In the genomic region with DNA sequence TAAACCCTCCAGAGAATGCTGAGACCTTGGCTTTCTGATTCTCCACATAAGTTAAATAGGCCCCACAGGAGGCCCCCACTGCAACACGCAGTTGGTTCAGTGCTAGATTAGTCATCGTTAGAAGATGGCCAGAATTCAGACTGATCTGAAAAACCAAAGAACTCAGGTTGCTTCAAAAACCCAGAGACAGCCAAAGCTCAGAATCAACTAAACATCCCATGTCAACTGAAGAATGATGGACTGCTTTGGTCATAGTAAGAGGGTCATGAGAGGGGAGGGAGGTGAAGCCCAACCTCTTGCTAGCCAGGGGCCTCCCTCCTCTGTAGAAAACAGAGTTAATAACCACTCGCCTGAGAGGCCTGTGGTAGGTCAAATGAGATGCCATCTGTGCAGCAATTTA, we compare ENCODE assay signal across 11 cellular contexts.
DNase-seq lines count a peak whose midpoint lies in the region; ATAC-seq and TF ChIP-seq lines count a peak whose summit lies in the region.
"Had no signal": no experiment of that assay in that cellular context is flagged by ENCODE, and none has a peak within 500 bp of the region (broad histone marks: within the 10 kb centered on the region; RNA-seq: fewer than 3 reads in every experiment).

No MANE protein-coding gene starts in this region.

- peak overlapping the region; percentile 26 for H3K4me3 ChIP-seq in OCI-LY1 (ENCODE audit: low read depth, low read length, poor library complexity, severe bottlenecking)

- no peaks in the 10 kb centered on the region for H3K9me2 ChIP-seq in OCI-LY1 (ENCODE audit: low read depth, low read length)

- H3K4me1 ChIP-seq in OCI-LY1 (ENCODE audit: insufficient read depth, low read length, severe bottlenecking): peaks cover 100% of the 10 kb centered on the region

- peak overlapping the region; percentile 97 for H3K27ac ChIP-seq in OCI-LY1 (ENCODE audit: low read depth, low read length, poor library complexity, severe bottlenecking)
- H3K27ac ChIP-seq: HL-60 had no signal

- no peak overlapping the region for H2AFZ ChIP-seq in OCI-LY1 (ENCODE audit: low read length)

- peaks cover 15% of the 10 kb centered on the region for H3F3A ChIP-seq in OCI-LY1 (ENCODE audit: insufficient read depth, low read length)

- no peaks in the 10 kb centered on the region for H3K27me3 ChIP-seq in OCI-LY1 (ENCODE audit: insufficient read depth, low read length)

- DNase-seq in A172 (ENCODE audit: low spot score) (peak; percentile 26), fibroblast of peridontal ligament (ENCODE audit: extremely low read depth) (peak; percentile 66), HT-29 (ENCODE audit: low spot score) (no peak), NCI-H2107 (lab: John Stamatoyannopoulos, UW) (no peak)
- DNase-seq: OCI-M1; stimulated activated CD4-positive, alpha-beta T cell treated with anti-CD3 and anti-CD28 coated beads, Interleukin-4, amount 100 ng/mL, for 24 hours had no signal

- H4K20me1 ChIP-seq in OCI-LY1 (ENCODE audit: insufficient read depth, low read length): no peaks in the 10 kb centered on the region

- peaks cover 49% of the 10 kb centered on the region for H3K79me2 ChIP-seq in OCI-LY1 (ENCODE audit: insufficient read depth, low read length)

- peak overlapping the region; percentile 62 for H3K9ac ChIP-seq in OCI-LY1 (ENCODE audit: low read length)

- no peak for TF ChIP-seq CTCF in OCI-LY1 (IDR thresholded peaks at IDR 0.05; ENCODE audit: low read length)

- H3K9me3 ChIP-seq in OCI-LY1 (ENCODE audit: low read length): no peaks in the 10 kb centered on the region

- ATAC-seq in GM18502 (IDR thresholded peaks at IDR 0.05; ENCODE audit: poor library complexity, unreplicated experiment) (peak; percentile 54), GM18517 (IDR thresholded peaks at IDR 0.05; ENCODE audit: unreplicated experiment) (no peak), GM19397 (IDR thresholded peaks at IDR 0.05; ENCODE audit: unreplicated experiment) (no peak)

- peak overlapping the region; percentile 83 for H3K4me2 ChIP-seq in OCI-LY1 (ENCODE audit: low read length)

- no peaks in the 10 kb centered on the region for H3K36me3 ChIP-seq in OCI-LY1 (ENCODE audit: insufficient read depth, low read length)

Comparison
In these comparisons a context has a peak if more than half of its experiments do, and no peak if none do; other contexts are left out.
1. DNase-seq: peak in A172 (single experiment) and fibroblast of peridontal ligament (single experiment); none in HT-29 (single experiment) and NCI-H2107 (single experiment).